22 cellular contexts compared by ENCODE assay signal in genomic region chr2:22879009-22879863, GRCh38.
"Had no signal": no experiment of that assay in that cellular context is flagged by ENCODE, and none has a peak within 500 bp of the region (broad histone marks: within the 10 kb centered on the region; RNA-seq: fewer than 3 reads in every experiment).

No MANE protein-coding gene starts in this region.

- H3K9me3 Mint-ChIP-seq: stimulated activated memory B cell treated with anti-CD40 and anti-IgM and Interleukin-4, amounts not matched to agents 10 μg/mL and 1 μg/mL and 100 μg/mL, for 72 hours had no signal

- ATAC-seq: left lobe of liver; lower lobe of right lung; psoas muscle; sciatic nerve; stimulated activated memory B cell treated with anti-CD40 and anti-IgM and Interleukin-4, amounts not matched to agents 10 μg/mL and 1 μg/mL and 100 μg/mL, for 72 hours; stimulated activated naive CD8-positive, alpha-beta T cell treated with anti-CD3 and anti-CD28 coated beads, Interleukin-15, amount 100 ng/mL, for 72 hours had no signal

- H3K9me3 ChIP-seq: lower lobe of right lung, neutrophil had no signal

- H3K4me1 Mint-ChIP-seq: memory B cell; naive B cell; stimulated activated memory B cell treated with anti-CD40 and anti-IgM and Interleukin-4, amounts not matched to agents 10 μg/mL and 1 μg/mL and 100 μg/mL, for 72 hours; stimulated activated naive CD8-positive, alpha-beta T cell treated with anti-CD3 and anti-CD28 coated beads, Interleukin-15, amount 100 ng/mL, for 72 hours had no signal

- H3K36me3 Mint-ChIP-seq: memory B cell; naive B cell; stimulated activated memory B cell treated with anti-CD40 and anti-IgM and Interleukin-4, amounts not matched to agents 10 μg/mL and 1 μg/mL and 100 μg/mL, for 72 hours; type B pancreatic cell had no signal

- H3K4me3 Mint-ChIP-seq: memory B cell; naive B cell; nephron; stimulated activated memory B cell treated with anti-CD40 and anti-IgM and Interleukin-4, amounts not matched to agents 10 μg/mL and 1 μg/mL and 100 μg/mL, for 72 hours; stimulated activated naive CD8-positive, alpha-beta T cell treated with anti-CD3 and anti-CD28 coated beads, Interleukin-15, amount 100 ng/mL, for 72 hours; type B pancreatic cell had no signal

- H3K27ac Mint-ChIP-seq: memory B cell; naive B cell; nephron; stimulated activated memory B cell treated with anti-CD40 and anti-IgM and Interleukin-4, amounts not matched to agents 10 μg/mL and 1 μg/mL and 100 μg/mL, for 72 hours; stimulated activated naive CD8-positive, alpha-beta T cell treated with anti-CD3 and anti-CD28 coated beads, Interleukin-15, amount 100 ng/mL, for 72 hours; type B pancreatic cell had no signal

- H3K4me1 ChIP-seq: lower lobe of right lung, psoas muscle, spleen had no signal

- DNase-seq: dorsolateral prefrontal cortex; effector CD8-positive, alpha-beta T cell; foreskin melanocyte; lower lobe of right lung; naive B cell; psoas muscle; retina; spleen; stimulated activated CD4-positive, alpha-beta T cell treated with anti-CD3 and anti-CD28 coated beads, Interleukin-15, amount 100 ng/mL, for 24 hours; stimulated activated CD4-positive, alpha-beta T cell treated with anti-CD3 and anti-CD28 coated beads, Interleukin-1b, Interleukin-23, amount 100 ng/mL, for 48 hours; stimulated activated CD4-positive, alpha-beta T cell treated with anti-CD3 and anti-CD28 coated beads, Interleukin-4, amount 100 ng/mL, for 24 hours; stimulated activated naive CD8-positive, alpha-beta T cell treated with anti-CD3 and anti-CD28 coated beads, Interleukin-15, amount 100 ng/mL, for 72 hours had no signal

- H3K27me3 Mint-ChIP-seq: stimulated activated memory B cell treated with anti-CD40 and anti-IgM and Interleukin-4, amounts not matched to agents 10 μg/mL and 1 μg/mL and 100 μg/mL, for 72 hours; stimulated activated naive CD8-positive, alpha-beta T cell treated with anti-CD3 and anti-CD28 coated beads, Interleukin-15, amount 100 ng/mL, for 72 hours had no signal

- H3K27me3 ChIP-seq: dorsolateral prefrontal cortex, hepatocyte, neutrophil, spleen had no signal

- H3K36me3 ChIP-seq: lower lobe of right lung, neutrophil, spleen, thoracic aorta had no signal

- H3K27ac ChIP-seq: coronary artery, dorsolateral prefrontal cortex, hepatocyte, lower lobe of right lung, neutrophil, psoas muscle, spleen, thoracic aorta had no signal

- H3K4me3 ChIP-seq: coronary artery, dorsolateral prefrontal cortex, hepatocyte, lower lobe of right lung, psoas muscle, spleen, thoracic aorta had no signal
